ENCODE assay signal across 17 cellular contexts in the genomic region with DNA sequence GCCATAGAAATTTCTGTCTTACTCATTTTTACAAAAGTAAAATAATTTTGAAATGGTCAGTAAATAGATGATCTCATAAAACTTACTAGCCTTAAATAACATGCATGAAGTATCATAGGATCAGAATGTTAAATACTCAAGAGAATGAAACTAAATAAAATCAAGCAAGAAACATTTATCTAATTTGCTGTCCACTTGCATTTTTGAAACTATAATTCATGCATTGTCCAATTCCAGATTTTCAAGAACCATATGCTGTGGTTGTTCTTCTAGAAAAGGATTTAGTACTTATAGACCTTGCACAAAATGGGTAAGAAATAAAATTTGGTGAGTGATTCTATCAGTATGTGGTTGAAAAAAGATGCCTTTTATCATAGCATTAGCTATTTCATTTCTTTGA.
A peak's percentile ranks its signal among the peaks of the same experiment; 100 is the strongest.
DNase-seq lines count a peak whose midpoint lies in the region; ATAC-seq, FAIRE-seq and TF ChIP-seq lines count a peak whose summit lies in the region.
"Had no signal": no experiment of that assay in that cellular context is flagged by ENCODE, and none has a peak within 500 bp of the region (broad histone marks: within the 10 kb centered on the region; RNA-seq: fewer than 3 reads in every experiment).

No MANE protein-coding gene starts in this region.

- peak; percentile 17 for FAIRE-seq in astrocyte (lab: Jason Lieb, UNC)
- FAIRE-seq: H1 had no signal

- peaks cover 10% of the 10 kb centered on the region for H3K36me3 ChIP-seq in astrocyte (ENCODE audit: insufficient read depth, low read length)

- no peaks in the 10 kb centered on the region for H3K9me3 ChIP-seq in astrocyte (ENCODE audit: insufficient read depth, low read depth, low read length)
- H3K9me3 ChIP-seq: MG63 had no signal

- no peak for ATAC-seq in esophagus mucosa
- no peak for ATAC-seq in GM18861 (IDR thresholded peaks at IDR 0.05; ENCODE audit: unreplicated experiment)

- H3K27me3 ChIP-seq in astrocyte (ENCODE audit: insufficient read depth, low read length), result no peaks in the 10 kb centered on the region
- H3K27me3 ChIP-seq: MG63 had no signal

- H3K27ac Mint-ChIP-seq in astrocyte (ENCODE audit: unreplicated experiment), result no peak overlapping the region

- no peaks in the 10 kb centered on the region for H3K79me2 ChIP-seq in astrocyte (ENCODE audit: insufficient read depth, low read length)

- H3K9me3 Mint-ChIP-seq in astrocyte (ENCODE audit: unreplicated experiment), result no peaks in the 10 kb centered on the region

- H3K4me3 Mint-ChIP-seq in astrocyte (ENCODE audit: unreplicated experiment), result no peak overlapping the region

- H3K27ac ChIP-seq in astrocyte (ENCODE audit: low read depth, low read length), result no peak overlapping the region
- H3K27ac ChIP-seq: 22Rv1, PC-9 had no signal

- H2AFZ ChIP-seq in astrocyte (ENCODE audit: low read depth, low read length), result no peak overlapping the region
- H2AFZ ChIP-seq: PC-9 had no signal

- TF ChIP-seq CTCF in AG09309 (IDR thresholded peaks at IDR 0.05; ENCODE audit: control insufficient read depth, insufficient read depth, low read depth, low read length, missing control alignments), result no peak
- no peak for TF ChIP-seq CTCF in astrocyte (IDR thresholded peaks at IDR 0.05; ENCODE audit: insufficient read depth, low read depth, low read length)

- H4K20me1 ChIP-seq in astrocyte (ENCODE audit: insufficient read depth, low read length), result no peaks in the 10 kb centered on the region

- H3K9ac ChIP-seq in astrocyte (ENCODE audit: low read length), result no peak overlapping the region

- DNase-seq in AG09309 (ENCODE audit: low read depth) (peak; percentile 3), HCEC 1CT (peak; percentile 24), astrocyte (ENCODE audit: low read depth) (no peak), fibroblast of peridontal ligament (ENCODE audit: extremely low read depth) (peak; percentile 75), NCI-H2196 treated with DMSO at 0.1 percent for 48 hours (lab: John Stamatoyannopoulos, UW; ENCODE audit: unreplicated experiment) (no peak), NCI-H128 (lab: John Stamatoyannopoulos, UW; ENCODE audit: unreplicated experiment) (no peak)
- DNase-seq: C1 segment of cervical spinal cord, MG63, NCI-H1105, NCI-H187, NCI-H446 treated with DMSO at 0.1 percent for 48 hours, NCI-H748 treated with DMSO at 0.1 percent for 48 hours, PC-9 had no signal

- peaks cover 4% of the 10 kb centered on the region for H3K36me3 Mint-ChIP-seq in astrocyte (ENCODE audit: low read depth, unreplicated experiment)

- H3K27me3 Mint-ChIP-seq in astrocyte (ENCODE audit: low read depth, unreplicated experiment), result no peaks in the 10 kb centered on the region

- H3K4me1 ChIP-seq in astrocyte (ENCODE audit: insufficient read depth, low read length), result no peaks in the 10 kb centered on the region

- no peak overlapping the region for H3K4me3 ChIP-seq in AG09309 (ENCODE audit: control insufficient read depth, low read depth, low read length)
- no peak overlapping the region for H3K4me3 ChIP-seq in astrocyte (ENCODE audit: insufficient read depth, low read depth, low read length)
- H3K4me3 ChIP-seq: MG63, PC-9 had no signal

- no peak overlapping the region for H3K4me2 ChIP-seq in astrocyte (ENCODE audit: low read length)
- H3K4me2 ChIP-seq: PC-9 had no signal

- no peaks in the 10 kb centered on the region for H3K4me1 Mint-ChIP-seq in astrocyte (ENCODE audit: low read depth, unreplicated experiment)

Comparison
In these comparisons a context has a peak if more than half of its experiments do, and no peak if none do; other contexts are left out.
1. DNase-seq: peak in AG09309 (single experiment), HCEC 1CT (single experiment) and fibroblast of peridontal ligament (single experiment); none in astrocyte (single experiment), NCI-H2196 treated with DMSO at 0.1 percent for 48 hours (single experiment) and NCI-H128 (single experiment).